In genomic region chr20:62816879-62817873, GRCh38 we compare ENCODE assay signal across 10 cellular contexts. TPM values are rescaled to one million over a fixed set of nuclear protein-coding genes. Genes with fewer than 3 reads are reported as not detected.
DNase-seq lines count a peak whose midpoint lies in the region; ATAC-seq and TF ChIP-seq lines count a peak whose summit lies in the region.
"Had no signal": no experiment of that assay in that cellular context is flagged by ENCODE, and none has a peak within 500 bp of the region (broad histone marks: within the 10 kb centered on the region; RNA-seq: fewer than 3 reads in every experiment).

Gene COL9A3 (plus strand): TSS chr20:62817050. CDS start chr20:62817065, 15 bp downstream.

- H3K27me3 ChIP-seq in sigmoid colon = peaks cover 36 to 64% (median 47%) of the 10 kb centered on the region in 3 donors

- DNase-seq in NCI-H1436 (lab: John Stamatoyannopoulos, UW) = peak; percentile 21
- DNase-seq in NCI-H1436 treated with DMSO at 0.1 percent for 48 hours (lab: John Stamatoyannopoulos, UW) = no peak
- DNase-seq in SW480 (ENCODE audit: low spot score) = peak; percentile 78
- peak; percentile 47 to 60 for DNase-seq in hippocampal formation (lab: John Stamatoyannopoulos, UW)
- DNase-seq in sigmoid colon = no peak
- DNase-seq in effector CD4-positive, alpha-beta T cell = no peak
- DNase-seq in activated naive CD4-positive, alpha-beta T cell treated with Interleukin-2 at 50 U/mL for 16 hours = no peak
- DNase-seq: foreskin melanocyte, T-helper 2 cell had no signal

- H3K9me3 ChIP-seq in sigmoid colon = no peaks in the 10 kb centered on the region

- TF ChIP-seq CTCF in sigmoid colon (IDR thresholded peaks at IDR 0.05) = no peak

- no peak for TF ChIP-seq POLR2A in sigmoid colon (IDR thresholded peaks at IDR 0.05)

- WGBS in sigmoid colon, 2 donors = 5 to 10% methylated on average over 109 of the region's 109 CpGs

- ATAC-seq in GM21529 (IDR thresholded peaks at IDR 0.05; ENCODE audit: unreplicated experiment) = no peak

- H3K27ac ChIP-seq in sigmoid colon = peak within 1 kb of the TSS; percentile 34 to 69 (median 66)

- no peak for TF ChIP-seq EP300 in sigmoid colon (IDR thresholded peaks at IDR 0.05)

- H3K4me1 ChIP-seq in sigmoid colon = peaks cover 0 to 49% (median 43%) of the 10 kb centered on the region in 4 donors

- H3K36me3 ChIP-seq in sigmoid colon = peaks cover 0 to 18% (median 9%) of the 10 kb centered on the region in 4 donors

- intact Hi-C loops in sigmoid colon (cut with DNase I) = no loop called here

- peak within 1 kb of the TSS; percentile 8 to 41 (median 30) for H3K4me3 ChIP-seq in sigmoid colon

RNA-seq across cellular contexts. Expression of gene COL9A3, which starts in this region (rescaled TPM):
- total RNA-seq in sigmoid colon = 10 to 100 TPM in 2 of 4 donors, 1 to 10 TPM in 2; 3.5 to 20.8 (median 10.8) TPM
- 1 to 10 TPM; 1.8 to 5.8 (median 4.4) TPM for polyA plus RNA-seq in sigmoid colon

Comparison
In these comparisons a context has a peak if more than half of its experiments do, and no peak if none do; other contexts are left out.
1. DNase-seq: peak in NCI-H1436 (single experiment), SW480 (single experiment) and hippocampal formation (2 of 2); none in NCI-H1436 treated with DMSO at 0.1 percent for 48 hours (single experiment), sigmoid colon (single experiment), effector CD4-positive, alpha-beta T cell (single experiment) and activated naive CD4-positive, alpha-beta T cell treated with Interleukin-2 at 50 U/mL for 16 hours (single experiment).